ENCODE assay signal across 30 cellular contexts in genomic region chr11:70873736-70874412, GRCh38.
"Had no signal": no experiment of that assay in that cellular context is flagged by ENCODE, and none has a peak within 500 bp of the region (broad histone marks: within the 10 kb centered on the region; RNA-seq: fewer than 3 reads in every experiment).

No MANE protein-coding gene starts in this region.

- H3K27me3 ChIP-seq: breast epithelium, stomach, thyroid gland, upper lobe of left lung had no signal

- H3K27ac ChIP-seq: breast epithelium, epithelial cell of prostate, esophagus squamous epithelium, left lung, neutrophil, psoas muscle, stomach, upper lobe of left lung had no signal

- H3K27me3 Mint-ChIP-seq: activated CD4-positive, alpha-beta memory T cell treated with anti-CD3 and anti-CD28 coated beads, Interleukin-2, amount 10 ng/mL, durations not matched to agents 7 days and 5 days; activated CD4-positive, alpha-beta T cell treated with anti-CD3 and anti-CD28 coated beads, Interleukin-2, amount 10 ng/mL, durations not matched to agents 24 days and 14 days had no signal

- H3K4me1 Mint-ChIP-seq: activated CD4-positive, alpha-beta memory T cell treated with anti-CD3 and anti-CD28 coated beads, Interleukin-2, amount 10 ng/mL, durations not matched to agents 7 days and 5 days; activated CD4-positive, alpha-beta T cell treated with anti-CD3 and anti-CD28 coated beads, Interleukin-2, amount 10 ng/mL, durations not matched to agents 24 days and 14 days; activated naive CD8-positive, alpha-beta T cell treated with anti-CD3 and anti-CD28 coated beads, Interleukin-2, amount 50 U/mL, for 24 hours; central memory CD8-positive, alpha-beta T cell; stimulated activated naive B cell treated with anti-CD40 and anti-IgM and Interleukin-4, amounts not matched to agents 10 μg/mL and 1 μg/mL and 100 μg/mL, for 72 hours had no signal

- ATAC-seq: activated naive CD8-positive, alpha-beta T cell treated with anti-CD3 and anti-CD28 coated beads, Interleukin-2, amount 50 U/mL, for 24 hours; activated T-cell treated with anti-CD3 and anti-CD28 coated beads, Interleukin-2, amount 50 U/mL, for 4 hours; activated T-helper 17 cell treated with anti-CD3 and anti-CD28 coated beads, Interleukin-2, amount 50 U/mL, for 72 hours; left lung; mucosa of descending colon; natural killer cell treated with Interleukin-12 subunit alpha and Interleukin-12 subunit beta and Interleukin-15 and Interleukin-18, amount 100 ng/mL, for 72 hours; psoas muscle; stimulated activated naive B cell treated with anti-CD40 and anti-IgM and Interleukin-4, amounts not matched to agents 10 μg/mL and 1 μg/mL and 100 μg/mL, for 72 hours; T-helper 17 cell had no signal

- H3K27ac Mint-ChIP-seq: activated CD4-positive, alpha-beta memory T cell treated with anti-CD3 and anti-CD28 coated beads, Interleukin-2, amount 10 ng/mL, durations not matched to agents 7 days and 5 days; activated CD4-positive, alpha-beta T cell treated with anti-CD3 and anti-CD28 coated beads, Interleukin-2, amount 10 ng/mL, durations not matched to agents 24 days and 14 days; activated naive CD8-positive, alpha-beta T cell treated with anti-CD3 and anti-CD28 coated beads, Interleukin-2, amount 50 U/mL, for 24 hours; activated T-helper 17 cell treated with anti-CD3 and anti-CD28 coated beads, Interleukin-2, amount 50 U/mL, for 72 hours; natural killer cell treated with Interleukin-12 subunit alpha and Interleukin-12 subunit beta and Interleukin-15 and Interleukin-18, amount 100 ng/mL, for 72 hours; stimulated activated naive B cell treated with anti-CD40 and anti-IgM and Interleukin-4, amounts not matched to agents 10 μg/mL and 1 μg/mL and 100 μg/mL, for 72 hours; T-helper 17 cell had no signal

- DNase-seq: activated CD4-positive, alpha-beta memory T cell treated with anti-CD3 and anti-CD28 coated beads, Interleukin-2, amount 10 ng/mL, durations not matched to agents 7 days and 5 days; activated CD4-positive, alpha-beta T cell treated with anti-CD3 and anti-CD28 coated beads, Interleukin-2, amount 10 ng/mL, durations not matched to agents 24 days and 14 days; activated CD4-positive, CD25-positive, alpha-beta regulatory T cell treated with anti-CD3 and anti-CD28 coated beads, Interleukin-2, amount 50 U/mL, for 72 hours; activated CD8-positive, alpha-beta memory T cell treated with anti-CD3 and anti-CD28 coated beads, Interleukin-2, amount 50 U/mL, for 48 hours; activated gamma-delta T cell treated with Interleukin-2 at 50 U/mL for 16 hours; activated naive CD4-positive, alpha-beta T cell treated with anti-CD3 and anti-CD28 coated beads, Interleukin-2, amount 50 U/mL, for 16 hours; activated naive CD8-positive, alpha-beta T cell treated with anti-CD3 and anti-CD28 coated beads, Interleukin-2, amount 50 U/mL, for 24 hours; activated T-cell treated with anti-CD3 and anti-CD28 coated beads, Interleukin-2, amount 50 U/mL, for 4 hours; dermis blood vessel endothelial cell; effector CD4-positive, alpha-beta T cell; esophagus squamous epithelium; foreskin melanocyte; kidney glomerular epithelial cell; left lung; mucosa of descending colon; psoas muscle; stimulated activated CD4-positive, alpha-beta T cell treated with anti-CD3 and anti-CD28 coated beads, Interleukin-15, amount 100 ng/mL, for 24 hours; stimulated activated CD4-positive, alpha-beta T cell treated with anti-CD3 and anti-CD28 coated beads, Interleukin-2, amount 100 ng/mL, for 24 hours; stimulated activated naive B cell treated with anti-CD40 and anti-IgM and Interleukin-4, amounts not matched to agents 10 μg/mL and 1 μg/mL and 100 μg/mL, for 72 hours; stomach; T-helper 17 cell; thyroid gland; upper lobe of left lung had no signal

- H3K9me3 Mint-ChIP-seq: activated CD4-positive, alpha-beta memory T cell treated with anti-CD3 and anti-CD28 coated beads, Interleukin-2, amount 10 ng/mL, durations not matched to agents 7 days and 5 days; activated CD4-positive, alpha-beta T cell treated with anti-CD3 and anti-CD28 coated beads, Interleukin-2, amount 10 ng/mL, durations not matched to agents 24 days and 14 days; activated naive CD8-positive, alpha-beta T cell treated with anti-CD3 and anti-CD28 coated beads, Interleukin-2, amount 50 U/mL, for 24 hours; activated T-cell treated with anti-CD3 and anti-CD28 coated beads, Interleukin-2, amount 50 U/mL, for 4 hours; central memory CD8-positive, alpha-beta T cell; natural killer cell treated with Interleukin-12 subunit alpha and Interleukin-12 subunit beta and Interleukin-15 and Interleukin-18, amount 100 ng/mL, for 72 hours; stimulated activated naive B cell treated with anti-CD40 and anti-IgM and Interleukin-4, amounts not matched to agents 10 μg/mL and 1 μg/mL and 100 μg/mL, for 72 hours had no signal

- H3K4me3 Mint-ChIP-seq: activated CD4-positive, alpha-beta memory T cell treated with anti-CD3 and anti-CD28 coated beads, Interleukin-2, amount 10 ng/mL, durations not matched to agents 7 days and 5 days; activated CD4-positive, alpha-beta T cell treated with anti-CD3 and anti-CD28 coated beads, Interleukin-2, amount 10 ng/mL, durations not matched to agents 24 days and 14 days; activated naive CD8-positive, alpha-beta T cell treated with anti-CD3 and anti-CD28 coated beads, Interleukin-2, amount 50 U/mL, for 24 hours; activated T-cell treated with anti-CD3 and anti-CD28 coated beads, Interleukin-2, amount 50 U/mL, for 4 hours; activated T-helper 17 cell treated with anti-CD3 and anti-CD28 coated beads, Interleukin-2, amount 50 U/mL, for 72 hours; central memory CD8-positive, alpha-beta T cell; natural killer cell treated with Interleukin-12 subunit alpha and Interleukin-12 subunit beta and Interleukin-15 and Interleukin-18, amount 100 ng/mL, for 72 hours; stimulated activated naive B cell treated with anti-CD40 and anti-IgM and Interleukin-4, amounts not matched to agents 10 μg/mL and 1 μg/mL and 100 μg/mL, for 72 hours; T-helper 17 cell had no signal

- H3K36me3 Mint-ChIP-seq: natural killer cell treated with Interleukin-12 subunit alpha and Interleukin-12 subunit beta and Interleukin-15 and Interleukin-18, amount 100 ng/mL, for 72 hours; stimulated activated naive B cell treated with anti-CD40 and anti-IgM and Interleukin-4, amounts not matched to agents 10 μg/mL and 1 μg/mL and 100 μg/mL, for 72 hours had no signal

- H3K4me1 ChIP-seq: breast epithelium, left lung, psoas muscle, upper lobe of left lung had no signal

- H3K9me3 ChIP-seq: breast epithelium, esophagus squamous epithelium, left lung, mucosa of descending colon, neutrophil, psoas muscle, stomach, thyroid gland, upper lobe of left lung had no signal

- H3K4me3 ChIP-seq: breast epithelium, esophagus squamous epithelium, left lung, lung, mucosa of descending colon, psoas muscle, stomach, thyroid gland, upper lobe of left lung had no signal

- H3K36me3 ChIP-seq: breast epithelium, esophagus squamous epithelium, left lung, neutrophil, stomach, thyroid gland, upper lobe of left lung had no signal
